Comparison of ENCODE assay signal across 24 cellular contexts in the genomic region with DNA sequence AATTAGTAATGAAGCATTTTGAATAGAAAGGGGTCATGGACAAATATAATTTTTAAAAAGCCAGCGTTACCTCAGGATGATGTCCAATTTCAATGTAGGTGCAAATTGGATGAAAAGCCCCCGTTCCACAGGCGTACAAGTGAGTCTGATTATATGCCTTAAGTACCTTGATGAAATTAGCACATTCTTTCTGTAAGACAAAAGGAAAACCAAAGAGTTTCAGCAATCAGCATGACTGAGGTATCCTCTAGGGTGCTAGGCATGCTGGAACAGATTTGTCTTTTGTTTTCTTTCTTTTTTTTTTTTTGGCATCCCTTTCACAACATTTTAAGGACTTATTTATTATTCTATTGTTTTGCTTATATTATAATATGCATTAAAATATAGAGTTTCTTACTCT.
DNase-seq lines count a peak whose midpoint lies in the region; ATAC-seq and TF ChIP-seq lines count a peak whose summit lies in the region.
"Had no signal": no experiment of that assay in that cellular context is flagged by ENCODE, and none has a peak within 500 bp of the region (broad histone marks: within the 10 kb centered on the region; RNA-seq: fewer than 3 reads in every experiment).

No MANE protein-coding gene starts in this region.

- H3K4me3 Mint-ChIP-seq in H9, result peak overlapping the region; percentile 38 to 41; a peak in 3 of 5 replicates
- H3K4me3 Mint-ChIP-seq: B cell, CD14-positive monocyte, HFFc6 had no signal

- peaks cover 10% of the 10 kb centered on the region; the same call in 1 of the 2 replicates for H3K4me1 ChIP-seq in H9 (ENCODE audit: insufficient read depth, low read length)
- peaks cover 3% of the 10 kb centered on the region for H3K4me1 ChIP-seq in mesendoderm (ENCODE audit: control insufficient read depth, low read depth, low read length)
- H3K4me1 ChIP-seq in testis, result no peaks in the 10 kb centered on the region
- H3K4me1 ChIP-seq: Peyer's patch had no signal

- no peaks in the 10 kb centered on the region for H3K27me3 Mint-ChIP-seq in H9 (ENCODE audit: low read depth)
- H3K27me3 Mint-ChIP-seq: B cell had no signal

- H2AFZ ChIP-seq in H9 (ENCODE audit: low read length), result no peak overlapping the region

- no peak for ATAC-seq in GM18520 (IDR thresholded peaks at IDR 0.05; ENCODE audit: unreplicated experiment)
- ATAC-seq: A549, GM12878, HepG2, K562 had no signal

- no peak overlapping the region for H3K14ac ChIP-seq in H9 (ENCODE audit: insufficient read depth, low read length)

- intact Hi-C loops in testis (cut with DNase I; ENCODE audit: low total_unique reads), result no loop called here

- no peaks in the 10 kb centered on the region for H3K27me3 ChIP-seq in H9 (ENCODE audit: insufficient read depth, low read length)
- no peaks in the 10 kb centered on the region for H3K27me3 ChIP-seq in mesendoderm (ENCODE audit: insufficient read depth, low read length, poor library complexity)
- H3K27me3 ChIP-seq in testis, result no peaks in the 10 kb centered on the region
- H3K27me3 ChIP-seq: Peyer's patch, SJCRH30 had no signal

- H4K5ac ChIP-seq in H9 (ENCODE audit: insufficient read length, low read depth, low read length) (no peak overlapping the region), mesendoderm (ENCODE audit: low read length) (no peak overlapping the region)

- TF ChIP-seq POLR2A in testis (IDR thresholded peaks at IDR 0.05), result no peak

- H4K20me1 ChIP-seq in H9 (ENCODE audit: control insufficient read depth, insufficient read depth, insufficient read length), result no peaks in the 10 kb centered on the region

- H4K91ac ChIP-seq in H9 (ENCODE audit: insufficient read length, low read depth, low read length), result no peak overlapping the region

- no peaks in the 10 kb centered on the region for H3K9me3 Mint-ChIP-seq in H9
- H3K9me3 Mint-ChIP-seq: HFFc6 had no signal

- H3K4ac ChIP-seq in H9 (ENCODE audit: low read depth, low read length) (no peak overlapping the region), mesendoderm (ENCODE audit: low read depth, low read length) (no peak overlapping the region)

- H3K27ac ChIP-seq in H9 (ENCODE audit: insufficient read length, low read depth, low read length) (no peak overlapping the region), mesendoderm (ENCODE audit: low read depth, low read length) (no peak overlapping the region), testis (no peak overlapping the region)
- H3K27ac ChIP-seq: A549, Peyer's patch, SJCRH30 had no signal

- H3K4me3 ChIP-seq in epithelial cell of esophagus (ENCODE audit: low read length) (no peak overlapping the region), mesendoderm (ENCODE audit: low read length) (no peak overlapping the region), testis (no peak overlapping the region)
- H3K4me3 ChIP-seq: A549, GM12878, K562, Peyer's patch, SJCRH30 had no signal

- H3K79me2 ChIP-seq in H9 (ENCODE audit: insufficient read depth, low read length) (no peaks in the 10 kb centered on the region), mesendoderm (ENCODE audit: control insufficient read depth, insufficient read depth, low read length) (no peaks in the 10 kb centered on the region)

- H3T11ph ChIP-seq in H9 (ENCODE audit: low read length), result no peak overlapping the region

- H2BK120ac ChIP-seq in H9 (ENCODE audit: low read depth, low read length, poor library complexity, severe bottlenecking) (no peak overlapping the region), mesendoderm (ENCODE audit: low read depth, low read length) (no peak overlapping the region)

- H4K8ac ChIP-seq in H9 (replicated peaks; ENCODE audit: insufficient read length, low read depth, low read length) (no peak overlapping the region), mesendoderm (ENCODE audit: low read depth, low read length) (no peak overlapping the region)

- H3K27ac Mint-ChIP-seq in H9, result peak overlapping the region; percentile 81 to 87 (median 84); a peak in 6 of 7 replicates
- H3K27ac Mint-ChIP-seq: B cell, CD14-positive monocyte, HFFc6 had no signal

- H3K4me2 ChIP-seq in H9 (ENCODE audit: insufficient read depth, insufficient read length, low read length) (peak overlapping the region; percentile 20), mesendoderm (ENCODE audit: low read length) (no peak overlapping the region)
- H3K4me2 ChIP-seq: A549 had no signal

- H3K23ac ChIP-seq in H9 (ENCODE audit: insufficient read length, low read depth, low read length) (no peak overlapping the region), mesendoderm (ENCODE audit: low read length) (no peak overlapping the region)

- no peak overlapping the region for H3K56ac ChIP-seq in H9 (ENCODE audit: insufficient read length, low read depth, low read length)
- H3K56ac ChIP-seq in mesendoderm (ENCODE audit: low read length), result no peak overlapping the region

- no peaks in the 10 kb centered on the region for H3K9me3 ChIP-seq in H9 (ENCODE audit: control insufficient read depth, low read depth, low read length)
- no peaks in the 10 kb centered on the region for H3K9me3 ChIP-seq in testis
- H3K9me3 ChIP-seq: A549, Peyer's patch, SJCRH30 had no signal

- H2BK15ac ChIP-seq in H9 (ENCODE audit: low read depth, low read length), result no peak overlapping the region
- no peak overlapping the region for H2BK15ac ChIP-seq in mesendoderm (replicated peaks; ENCODE audit: low read depth)

- H3K18ac ChIP-seq in H9 (ENCODE audit: insufficient read length, low read depth, low read length) (no peak overlapping the region), mesendoderm (ENCODE audit: low read length) (no peak overlapping the region)

- H2BK20ac ChIP-seq in H9 (ENCODE audit: low read depth, low read length, poor library complexity, severe bottlenecking), result no peak overlapping the region

- no peaks in the 10 kb centered on the region for H3K23me2 ChIP-seq in H9 (ENCODE audit: insufficient read length, low read depth, low read length, poor library complexity, severe bottlenecking)

- H2AK5ac ChIP-seq in H9 (ENCODE audit: insufficient read length, low read length) (no peak overlapping the region), mesendoderm (ENCODE audit: low read length) (no peak overlapping the region)

- DNase-seq in H9, result no peak
- peak; percentile 34 for DNase-seq in NCI-H2171 (lab: John Stamatoyannopoulos, UW)
- DNase-seq in epithelial cell of esophagus (ENCODE audit: low read depth), result peak; percentile 65
- DNase-seq in mesendoderm, result peak; percentile 50
- DNase-seq in testis, result no peak
- no peak for DNase-seq in cerebellar nuclear complex (lab: John Stamatoyannopoulos, UW)
- DNase-seq: DMS79, HFFc6, MM.1S, NCI-H1048, NCI-H1417 treated with DMSO at 0.1 percent for 48 hours, NCI-H187, NCI-H226, NCI-H510A treated with DMSO at 0.1 percent for 48 hours, NCI-H748 treated with DMSO at 0.1 percent for 48 hours, Peyer's patch, SJCRH30 had no signal

- H2BK12ac ChIP-seq in H9 (ENCODE audit: insufficient read length, low read depth, low read length), result no peak overlapping the region

- H3K36me3 ChIP-seq in mesendoderm (ENCODE audit: control insufficient read depth, insufficient read depth, low read length) (no peaks in the 10 kb centered on the region), testis (ENCODE audit: low read depth, missing control alignments) (no peaks in the 10 kb centered on the region)
- H3K36me3 ChIP-seq: Peyer's patch, SJCRH30 had no signal

- no CpG with 5 or more reads among the region's 3 CpGs for WGBS in H9 (ENCODE audit: extremely low coverage, insufficient read length, low lambda C conversion rate)
- no CpG with 5 or more reads among the region's 3 CpGs for WGBS in mesendoderm (ENCODE audit: extremely low coverage, insufficient coverage, low lambda C conversion rate)
- WGBS in testis, 2 donors, result 90 to 91% methylated on average over 3 of the region's 3 CpGs

- H3K79me1 ChIP-seq in H9 (ENCODE audit: insufficient read depth, low read depth, low read length, poor library complexity, severe bottlenecking) (no peaks in the 10 kb centered on the region), mesendoderm (ENCODE audit: low read length) (no peaks in the 10 kb centered on the region)

- H3K36me3 Mint-ChIP-seq in H9 (ENCODE audit: insufficient read depth in 1 of 3, low read depth in 3 of 3), result peaks cover 4 to 11% (median 7%) of the 10 kb centered on the region in 3 experiments; a peak in 4 of 7 replicates
- H3K36me3 Mint-ChIP-seq: CD14-positive monocyte had no signal

- H3K4me1 Mint-ChIP-seq in H9, result peaks cover 85 to 87% of the 10 kb centered on the region in 2 experiments
- H3K4me1 Mint-ChIP-seq: B cell, CD14-positive monocyte had no signal

- H2BK5ac ChIP-seq in H9 (ENCODE audit: insufficient read length, low read length) (no peak overlapping the region), mesendoderm (ENCODE audit: low read length) (no peak overlapping the region)

- H3K9ac ChIP-seq in H9 (ENCODE audit: extremely low read depth, insufficient read length, low read length) (no peak overlapping the region), mesendoderm (ENCODE audit: low read length) (no peak overlapping the region)

- TF ChIP-seq CTCF in H9 (conservative IDR thresholded peaks at IDR 0.05) (no peak), epithelial cell of esophagus (IDR thresholded peaks at IDR 0.05; ENCODE audit: insufficient read depth, low read depth, low read length, missing control alignments) (no peak), testis (IDR thresholded peaks at IDR 0.05) (no peak)

Comparison
In these comparisons a context has a peak if more than half of its experiments do, and no peak if none do; other contexts are left out.
1. DNase-seq: peak in NCI-H2171 (single experiment), epithelial cell of esophagus (single experiment) and mesendoderm (single experiment); none in H9 (single experiment), testis (single experiment) and cerebellar nuclear complex (0 of 2).